27 cellular contexts compared by ENCODE assay signal in the genomic region with DNA sequence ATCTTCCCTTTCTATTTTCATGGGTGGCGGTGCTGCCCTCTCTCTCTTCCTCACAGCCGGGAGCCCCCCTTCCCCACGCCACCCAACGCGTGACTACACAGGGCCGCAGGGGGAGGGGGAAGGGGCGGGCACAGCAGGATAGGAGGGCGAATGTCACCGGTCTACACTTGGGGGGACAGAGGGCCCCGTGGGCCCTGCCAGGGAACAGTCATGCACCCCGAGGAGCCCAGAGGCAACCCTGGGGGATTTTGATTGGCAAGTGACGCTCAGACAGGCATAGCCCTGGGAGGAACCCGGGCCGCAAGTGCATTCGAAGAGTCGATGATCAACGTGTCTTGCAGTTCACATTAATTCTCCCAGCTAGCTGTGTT.
"Had no signal": no experiment of that assay in that cellular context is flagged by ENCODE, and none has a peak within 500 bp of the region (broad histone marks: within the 10 kb centered on the region; RNA-seq: fewer than 3 reads in every experiment).

No MANE protein-coding gene starts in this region.

- H3K4me3 ChIP-seq: cardiac muscle cell had no signal

- DNase-seq: activated CD4-positive, alpha-beta memory T cell treated with anti-CD3 and anti-CD28 coated beads for 36 hours; activated CD4-positive, alpha-beta T cell treated with anti-CD3 and anti-CD28 coated beads for 1 hour; activated CD4-positive, alpha-beta T cell treated with anti-CD3 and anti-CD28 coated beads, Interleukin-2, amount 10 ng/mL, durations not matched to agents 24 days and 14 days; activated gamma-delta T cell; activated naive CD4-positive, alpha-beta T cell treated with anti-CD3 and anti-CD28 coated beads for 36 hours; activated T-cell treated with anti-CD3 and anti-CD28 coated beads for 4 hours; activated T-cell treated with anti-CD3 and anti-CD28 coated beads, Interleukin-2, amount 50 U/mL, for 48 hours; amygdala; brain microvascular endothelial cell; cerebellar nuclear complex; Kasumi-1; NCI-H1105 treated with DMSO at 0.1 percent for 48 hours; NCI-H146; NCI-H187 treated with DMSO at 0.1 percent for 48 hours; NCI-H2081 treated with DMSO at 0.1 percent for 48 hours; NCI-H2171 treated with DMSO at 0.1 percent for 48 hours; NCI-H345; NCI-H510A; NCI-H526 treated with DMSO at 0.1 percent for 48 hours; NCI-H82; SIG-M5; T-helper 17 cell; T-helper 9 cell had no signal

- H3K27ac ChIP-seq: brain microvascular endothelial cell, cardiac muscle cell had no signal

- ATAC-seq: activated T-helper 17 cell treated with anti-CD3 and anti-CD28 coated beads, Interleukin-2, amount 50 U/mL, for 72 hours; T-helper 17 cell; WTC11 had no signal

- H3K4me1 Mint-ChIP-seq: activated CD4-positive, alpha-beta T cell treated with anti-CD3 and anti-CD28 coated beads, Interleukin-2, amount 10 ng/mL, durations not matched to agents 24 days and 14 days; activated T-helper 17 cell treated with anti-CD3 and anti-CD28 coated beads, Interleukin-2, amount 50 U/mL, for 72 hours; T-helper 17 cell; WTC11 had no signal

- H3K4me3 Mint-ChIP-seq: activated CD4-positive, alpha-beta memory T cell treated with anti-CD3 and anti-CD28 coated beads for 36 hours; activated CD4-positive, alpha-beta T cell treated with anti-CD3 and anti-CD28 coated beads, Interleukin-2, amount 10 ng/mL, durations not matched to agents 24 days and 14 days; activated naive CD4-positive, alpha-beta T cell treated with anti-CD3 and anti-CD28 coated beads for 36 hours; activated naive CD8-positive, alpha-beta T cell; activated T-helper 17 cell treated with anti-CD3 and anti-CD28 coated beads, Interleukin-2, amount 50 U/mL, for 72 hours; T-helper 17 cell; WTC11 had no signal

- H3K27ac Mint-ChIP-seq: activated CD4-positive, alpha-beta memory T cell treated with anti-CD3 and anti-CD28 coated beads for 36 hours; activated CD4-positive, alpha-beta T cell treated with anti-CD3 and anti-CD28 coated beads, Interleukin-2, amount 10 ng/mL, durations not matched to agents 24 days and 14 days; activated naive CD4-positive, alpha-beta T cell treated with anti-CD3 and anti-CD28 coated beads for 36 hours; activated naive CD8-positive, alpha-beta T cell; activated T-helper 17 cell treated with anti-CD3 and anti-CD28 coated beads, Interleukin-2, amount 50 U/mL, for 72 hours; T-helper 17 cell; WTC11 had no signal

- H3K36me3 ChIP-seq: brain microvascular endothelial cell, cardiac muscle cell had no signal

- H3K36me3 Mint-ChIP-seq: activated naive CD8-positive, alpha-beta T cell had no signal
